Comparison of ENCODE assay signal across 17 cellular contexts in the genomic region with DNA sequence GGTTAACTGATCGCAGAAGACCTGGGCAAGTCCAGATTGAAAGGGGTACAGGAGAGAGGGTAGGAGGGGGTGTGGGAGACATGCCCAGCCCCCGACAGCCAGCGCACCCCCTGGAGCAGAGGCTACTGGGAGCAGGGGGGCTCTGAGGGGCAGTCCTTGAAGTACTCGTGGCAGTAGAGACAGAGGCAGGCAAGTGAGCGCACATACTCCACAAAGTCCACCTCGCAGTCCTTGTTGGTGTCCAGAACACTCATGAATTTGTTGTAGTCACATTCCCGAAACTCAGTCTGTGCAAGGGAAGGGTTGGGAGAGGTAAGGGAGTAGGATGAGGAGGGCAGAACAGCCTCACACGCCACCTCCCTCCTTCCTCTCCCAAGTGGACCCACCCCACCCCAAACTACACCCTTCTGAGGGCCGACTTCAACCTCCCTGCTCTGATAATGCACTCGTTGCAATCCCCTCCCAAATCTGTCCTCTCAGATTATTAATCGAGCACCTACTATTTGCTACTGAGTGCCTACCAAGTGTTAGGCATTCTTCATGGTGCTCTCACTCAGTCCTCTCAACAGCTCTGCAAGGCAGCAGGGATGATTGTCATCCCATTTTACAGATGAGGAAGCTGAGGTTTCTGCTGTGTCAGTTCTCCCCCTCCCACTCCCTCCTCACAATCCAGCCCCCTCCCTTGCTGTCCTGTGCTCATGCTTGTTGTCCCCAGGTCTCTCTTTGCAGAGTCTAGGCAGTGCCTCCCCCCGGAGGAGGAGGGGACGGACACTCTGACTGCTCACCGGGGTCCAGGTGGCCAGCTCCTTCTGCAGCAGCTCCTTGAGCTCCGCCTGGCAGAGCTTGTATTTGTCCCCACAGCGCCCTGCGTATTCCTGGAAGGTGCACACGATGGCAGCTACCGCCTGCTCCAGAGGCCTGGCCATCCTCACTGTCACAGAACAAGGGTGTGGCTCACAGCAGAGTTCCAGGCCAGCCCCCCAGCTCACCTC. TPM values are rescaled to one million over a fixed set of nuclear protein-coding genes. Genes with fewer than 3 reads are reported as not detected.
DNase-seq lines count a peak whose midpoint lies in the region; ATAC-seq, FAIRE-seq and TF ChIP-seq lines count a peak whose summit lies in the region.
"Had no signal": no experiment of that assay in that cellular context is flagged by ENCODE, and none has a peak within 500 bp of the region (broad histone marks: within the 10 kb centered on the region; RNA-seq: fewer than 3 reads in every experiment).

No MANE protein-coding gene starts in this region.

- peak overlapping the region in 1 of 2 experiments; percentile 82; a peak in 3 of 4 replicates for H3K9ac ChIP-seq in K562 (ENCODE audit: insufficient read depth in 1 of 2, low read depth in 2 of 2, low read length in 2 of 2)

- ATAC-seq in activated naive CD8-positive, alpha-beta T cell treated with anti-CD3 and anti-CD28 coated beads, Interleukin-2, amount 10 ng/mL, durations not matched to agents 7 days and 5 days (ENCODE audit: low read depth) = no peak
- ATAC-seq in K562 = 0 out of 3 replicates have a peak, but pooled peaks have one; percentile 4
- ATAC-seq in naive thymus-derived CD4-positive, alpha-beta T cell = no peak
- no peak for ATAC-seq in HG03280 (IDR thresholded peaks at IDR 0.05; ENCODE audit: unreplicated experiment)
- ATAC-seq: left colon, WTC11 had no signal

- 62% methylated on average over 19 of the region's 19 CpGs for WGBS in K562 (ENCODE audit: insufficient coverage, low coverage, missing lambda C conversion rate)

- no TSS peak for BruUV-seq in K562 (replicated peaks; lab: Mats Ljungman, UMichigan)

- no peak overlapping the region for H3K4me2 ChIP-seq in K562 (ENCODE audit: insufficient read depth, low read length)

- no peaks in the 10 kb centered on the region for H3K9me1 ChIP-seq in K562 (ENCODE audit: control insufficient read depth, insufficient read depth, low read length)

- peak overlapping the region; percentile 34 for H2AFZ ChIP-seq in K562 (ENCODE audit: low read depth, low read length)

- H3K36me3 ChIP-seq in K562 (ENCODE audit: control insufficient read depth, insufficient read depth, low read length) (no peaks in the 10 kb centered on the region), vagina (peaks cover 0 to 7% of the 10 kb centered on the region in 2 donors)
- peaks cover 0 to 15% (median 11%) of the 10 kb centered on the region in 3 experiments for H3K36me3 ChIP-seq in naive thymus-derived CD4-positive, alpha-beta T cell (ENCODE audit: control insufficient read depth in 2 of 3, insufficient read depth in 3 of 3, low read length in 3 of 3)
- H3K36me3 ChIP-seq: ovary, Peyer's patch, stomach had no signal

- POLR2A ChIA-PET in activated naive CD8-positive, alpha-beta T cell treated with anti-CD3 and anti-CD28 coated beads, Interleukin-2, amount 10 ng/mL, durations not matched to agents 7 days and 5 days (lab: Charles Lee) = interaction anchor here (0.6 to 4.6 kb wide), 2 partner anchors 13 kb away, joined by 6 to 140 read pairs; partner anchors contain the start of gene S100A6
- POLR2A ChIA-PET in K562 (lab: Yijun Ruan, JAX) = interaction anchor here (0.7 kb wide), 1 partner anchor 919 kb away, joined by 3 read pairs; no protein-coding TSS in a partner anchor
- POLR2A ChIA-PET in naive thymus-derived CD4-positive, alpha-beta T cell (lab: Charles Lee) = interaction anchor here (0.6 to 9.5 kb wide), 4 partner anchors 13 to 236 kb away, joined by 3 to 268 read pairs (median 3); partner anchors contain the start of gene S100A6

- no peak for TF ChIP-seq EP300 in K562 (IDR thresholded peaks at IDR 0.05; ENCODE audit: low read length)

- H3K4me1 ChIP-seq in K562 (replicated peaks in 1 of 2; ENCODE audit: control insufficient read depth in 2 of 2, insufficient read depth in 2 of 2, low read length in 2 of 2) = peaks cover 57 to 67% of the 10 kb centered on the region in 2 experiments
- peaks cover 28 to 44% of the 10 kb centered on the region in 2 donors for H3K4me1 ChIP-seq in naive thymus-derived CD4-positive, alpha-beta T cell (ENCODE audit: control insufficient read depth in 2 of 2, insufficient read depth in 2 of 2, low read length in 2 of 2)
- H3K4me1 ChIP-seq in vagina = peaks cover 86% of the 10 kb centered on the region

- intact Hi-C loops in K562 (cut with micrococcal nuclease) (no loop called here), vagina (cut with DNase I) (loop anchor here (2.0 kb wide), 1 partner anchor 15 kb away; no protein-coding TSS in a partner anchor)
- intact Hi-C loops in naive thymus-derived CD4-positive, alpha-beta T cell (cut with micrococcal nuclease) = loop anchor here (2.0 to 5.0 kb wide), 3 partner anchors 15 to 179 kb away; partner anchors contain the start of gene INTS3 (in 1 of the 2)

- H3K4me3 ChIP-seq in K562 (no peak overlapping the region), vagina (peak overlapping the region in 1 of 2 donors; percentile 61)
- no peak overlapping the region for H3K4me3 ChIP-seq in naive thymus-derived CD4-positive, alpha-beta T cell (ENCODE audit: low read length)
- H3K4me3 ChIP-seq: ovary, Peyer's patch, stomach had no signal

- no peaks in the 10 kb centered on the region for H3K79me2 ChIP-seq in K562 (ENCODE audit: control insufficient read depth, insufficient read depth, low read length)

- no peaks in the 10 kb centered on the region for H3K9me3 Mint-ChIP-seq in activated naive CD8-positive, alpha-beta T cell treated with anti-CD3 and anti-CD28 coated beads, Interleukin-2, amount 10 ng/mL, durations not matched to agents 7 days and 5 days
- peaks cover 2% of the 10 kb centered on the region for H3K9me3 Mint-ChIP-seq in activated naive CD8-positive, alpha-beta T cell treated with anti-CD3 and anti-CD28 coated beads for 36 hours
- H3K9me3 Mint-ChIP-seq in naive thymus-derived CD4-positive, alpha-beta T cell = no peaks in the 10 kb centered on the region
- H3K9me3 Mint-ChIP-seq: IgD-negative memory B cell, WTC11 had no signal

- H3K27me3 ChIP-seq in K562 (ENCODE audit: control insufficient read depth in 2 of 2, insufficient read depth in 2 of 2, low read length in 2 of 2) (no peaks in the 10 kb centered on the region), vagina (no peaks in the 10 kb centered on the region)
- no peaks in the 10 kb centered on the region for H3K27me3 ChIP-seq in naive thymus-derived CD4-positive, alpha-beta T cell (ENCODE audit: control insufficient read depth in 2 of 2, insufficient read depth in 2 of 2, low read length in 2 of 2)
- H3K27me3 ChIP-seq: ovary, Peyer's patch, stomach had no signal

- H3K36me3 Mint-ChIP-seq in activated naive CD8-positive, alpha-beta T cell treated with anti-CD3 and anti-CD28 coated beads, Interleukin-2, amount 10 ng/mL, durations not matched to agents 7 days and 5 days = peaks cover 13% of the 10 kb centered on the region
- H3K36me3 Mint-ChIP-seq in activated naive CD8-positive, alpha-beta T cell treated with anti-CD3 and anti-CD28 coated beads for 36 hours = peaks cover 19% of the 10 kb centered on the region
- H3K36me3 Mint-ChIP-seq in naive thymus-derived CD4-positive, alpha-beta T cell = peaks cover 8 to 23% (median 13%) of the 10 kb centered on the region in 5 donors
- H3K36me3 Mint-ChIP-seq: WTC11 had no signal

- TF ChIP-seq RAD21 in K562 (CRISPR knock-in tag; conservative IDR thresholded peaks at IDR 0.05 in 1 of 2, IDR thresholded peaks at IDR 0.05 in 1 of 2) = no peak

- no peak overlapping the region for H3K27ac ChIP-seq in K562 (ENCODE audit: extremely low read depth, low read depth, low read length)
- H3K27ac ChIP-seq in naive thymus-derived CD4-positive, alpha-beta T cell (ENCODE audit: low read depth, low read length) = no peak overlapping the region
- H3K27ac ChIP-seq in vagina = peak overlapping the region; percentile 99
- H3K27ac ChIP-seq: ovary had no signal

- H4K20me1 ChIP-seq in K562 (replicated peaks; ENCODE audit: control insufficient read depth, insufficient read depth, low read length) = no peaks in the 10 kb centered on the region

- no peak for FAIRE-seq in K562 (lab: Jason Lieb, UNC)

- CTCF ChIA-PET in K562 (lab: Yijun Ruan, JAX; ENCODE audit: low intra/inter-chr PET ratio) = no interaction called here
- CTCF ChIA-PET in naive thymus-derived CD4-positive, alpha-beta T cell (lab: Charles Lee) = interaction anchor here (0.6 to 4.9 kb wide), 4 partner anchors 8 to 14 kb away, joined by 3 to 97 read pairs (median 4); partner anchors contain the start of gene S100A6

- H3K27me3 Mint-ChIP-seq in activated naive CD8-positive, alpha-beta T cell treated with anti-CD3 and anti-CD28 coated beads, Interleukin-2, amount 10 ng/mL, durations not matched to agents 7 days and 5 days = no peaks in the 10 kb centered on the region
- no peaks in the 10 kb centered on the region for H3K27me3 Mint-ChIP-seq in activated naive CD8-positive, alpha-beta T cell treated with anti-CD3 and anti-CD28 coated beads for 36 hours
- H3K27me3 Mint-ChIP-seq in naive thymus-derived CD4-positive, alpha-beta T cell = no peaks in the 10 kb centered on the region

- in situ Hi-C loops in K562 (cut with MboI) = no loop called here

- peak overlapping the region; percentile 50 for H3K27ac Mint-ChIP-seq in activated naive CD8-positive, alpha-beta T cell treated with anti-CD3 and anti-CD28 coated beads, Interleukin-2, amount 10 ng/mL, durations not matched to agents 7 days and 5 days
- H3K27ac Mint-ChIP-seq in activated naive CD8-positive, alpha-beta T cell treated with anti-CD3 and anti-CD28 coated beads for 36 hours = no peak overlapping the region
- H3K27ac Mint-ChIP-seq in naive thymus-derived CD4-positive, alpha-beta T cell = peak overlapping the region in 8 of 9 donors; percentile 32 to 76 (median 60)
- H3K27ac Mint-ChIP-seq: WTC11 had no signal

- peaks cover 39% of the 10 kb centered on the region for H3K4me1 Mint-ChIP-seq in activated naive CD8-positive, alpha-beta T cell treated with anti-CD3 and anti-CD28 coated beads, Interleukin-2, amount 10 ng/mL, durations not matched to agents 7 days and 5 days
- peaks cover 44% of the 10 kb centered on the region for H3K4me1 Mint-ChIP-seq in activated naive CD8-positive, alpha-beta T cell treated with anti-CD3 and anti-CD28 coated beads for 36 hours
- peaks cover 41 to 62% (median 54%) of the 10 kb centered on the region in 7 donors for H3K4me1 Mint-ChIP-seq in naive thymus-derived CD4-positive, alpha-beta T cell

- H3K4me3 Mint-ChIP-seq in activated naive CD8-positive, alpha-beta T cell treated with anti-CD3 and anti-CD28 coated beads, Interleukin-2, amount 10 ng/mL, durations not matched to agents 7 days and 5 days = no peak overlapping the region
- no peak overlapping the region for H3K4me3 Mint-ChIP-seq in activated naive CD8-positive, alpha-beta T cell treated with anti-CD3 and anti-CD28 coated beads for 36 hours
- peak overlapping the region in 1 of 10 donors; percentile 45 for H3K4me3 Mint-ChIP-seq in naive thymus-derived CD4-positive, alpha-beta T cell
- H3K4me3 Mint-ChIP-seq: WTC11 had no signal

- H3K9me3 ChIP-seq in K562 (replicated peaks; ENCODE audit: control insufficient read depth, insufficient read depth, low read depth, low read length) (no peaks in the 10 kb centered on the region), vagina (no peaks in the 10 kb centered on the region)
- no peaks in the 10 kb centered on the region for H3K9me3 ChIP-seq in naive thymus-derived CD4-positive, alpha-beta T cell (ENCODE audit: control insufficient read depth in 2 of 3, low read length in 3 of 3)
- H3K9me3 ChIP-seq: ovary, Peyer's patch, stomach had no signal

- TF ChIP-seq POLR2A in K562 (conservative IDR thresholded peaks at IDR 0.05) (no peak), vagina (IDR thresholded peaks at IDR 0.05) (no peak)

- TF ChIP-seq CTCF in K562 (IDR thresholded peaks at IDR 0.05 in 2 of 3, conservative IDR thresholded peaks at IDR 0.05 in 1 of 3; ENCODE audit: insufficient read depth in 2 of 3, low read depth in 1 of 3, low read length in 3 of 3) (no peak), vagina (IDR thresholded peaks at IDR 0.05) (no peak)

- peak; percentile 10 for DNase-seq in activated naive CD8-positive, alpha-beta T cell treated with anti-CD3 and anti-CD28 coated beads, Interleukin-2, amount 10 ng/mL, durations not matched to agents 7 days and 5 days
- no peak for DNase-seq in activated naive CD8-positive, alpha-beta T cell treated with anti-CD3 and anti-CD28 coated beads for 36 hours
- no peak for DNase-seq in K562 (ENCODE audit: extremely low read depth in 1 of 4, low spot score in 3 of 4)
- no peak for DNase-seq in naive thymus-derived CD4-positive, alpha-beta T cell
- peak in 1 of 2 donors; percentile 87 for DNase-seq in vagina (ENCODE audit: extremely low spot score in 2 of 2)
- DNase-seq in T1000 (lab: John Stamatoyannopoulos, UW) = no peak
- DNase-seq in OCI-M1 (lab: John Stamatoyannopoulos, UW) = no peak
- DNase-seq: AML-193; GF-D8; stimulated activated CD4-positive, alpha-beta T cell treated with anti-CD3 and anti-CD28 coated beads, Interleukin-4, amount 100 ng/mL, for 4 hours; stomach had no signal

RNA-seq across cellular contexts. Expression of gene S100A3, which starts 1.2 kb away (rescaled TPM):
- total RNA-seq in activated naive CD8-positive, alpha-beta T cell treated with anti-CD3 and anti-CD28 coated beads, Interleukin-2, amount 10 ng/mL, durations not matched to agents 7 days and 5 days = not detected
- not detected for total RNA-seq in activated naive CD8-positive, alpha-beta T cell treated with anti-CD3 and anti-CD28 coated beads for 36 hours
- total RNA-seq in K562 (2011; cell fraction: chromatin; rRNA removed; ENCODE audit: low replicate concordance) = not detected in 2 replicates
- total RNA-seq in K562 (2011; cell fraction: nucleolus; rRNA removed) = not detected in 2 replicates
- total RNA-seq in K562 (2011; cell fraction: nucleoplasm; rRNA removed) = not detected in 2 replicates
- not detected in 2 replicates for total RNA-seq in K562 (2014; rRNA removed)
- not detected in 2 replicates for total RNA-seq in K562 (2014; rRNA removed; fragmentation: Illumina TruSeq; extraction: Trizol)
- total RNA-seq in K562 (2015; rRNA removed; fragmentation: Illumina TruSeq; extraction: Trizol) = 0.18 and 0.34 TPM in 2 replicates
- 0.34 TPM in 1 of 2 replicates, not detected in the other for total RNA-seq in K562 (2021)
- polyA plus RNA-seq in K562 (2011; rRNA removed) = 0.56 TPM in 1 of 2 replicates, not detected in the other
- 1.4 TPM in 1 of 2 replicates, not detected in the other for polyA plus RNA-seq in K562 (2011; cell fraction: cytosol; rRNA removed)
- polyA plus RNA-seq in K562 (2011; cell fraction: nucleus; rRNA removed) = 0.37 TPM in 1 of 2 replicates, not detected in the other
- polyA plus RNA-seq in K562 (2012) = 0.26 TPM in 1 of 2 replicates, not detected in the other
- 0.16 TPM in 1 of 2 replicates, not detected in the other for polyA plus RNA-seq in K562 (2014; fragmentation: Illumina TruSeq; extraction: Trizol)
- under 1 TPM in 1 of 2 experiments, not detected in 1; 0.08 TPM for polyA plus RNA-seq in K562 (2014; fragmentation: Nextera tagmentation; extraction: Ambion mirVana)
- 0.26 and 1.7 TPM in 2 replicates for polyA plus RNA-seq in K562 (2014; rRNA removed)
- polyA minus RNA-seq in K562 (2011; rRNA and poly(A)+ RNA removed) = not detected in 2 replicates
- not detected in 2 replicates for polyA minus RNA-seq in K562 (2011; cell fraction: cytosol; rRNA and poly(A)+ RNA removed)
- polyA minus RNA-seq in K562 (2011; cell fraction: nucleus; rRNA and poly(A)+ RNA removed) = not detected in 2 replicates
- total RNA-seq in naive thymus-derived CD4-positive, alpha-beta T cell = not detected
- not detected for polyA plus RNA-seq in naive thymus-derived CD4-positive, alpha-beta T cell
- total RNA-seq in vagina = 9.6 TPM
- total RNA-seq: left colon, Peyer's patch, stomach had no signal
- polyA plus RNA-seq: IgD-negative memory B cell had no signal

RNA-seq across cellular contexts. Expression of gene S100A4, which starts 2.2 kb away (rescaled TPM):
- total RNA-seq in activated naive CD8-positive, alpha-beta T cell treated with anti-CD3 and anti-CD28 coated beads, Interleukin-2, amount 10 ng/mL, durations not matched to agents 7 days and 5 days = 100 to 1,000 TPM; 385 to 394 TPM
- 10 to 100 TPM; 44.7 to 44.9 TPM for total RNA-seq in activated naive CD8-positive, alpha-beta T cell treated with anti-CD3 and anti-CD28 coated beads for 36 hours
- total RNA-seq in K562 (2011; cell fraction: chromatin; rRNA removed; ENCODE audit: low replicate concordance) = 1.0 TPM in 1 of 2 replicates, not detected in the other
- 0.67 and 1.4 TPM in 2 replicates for total RNA-seq in K562 (2011; cell fraction: nucleolus; rRNA removed)
- total RNA-seq in K562 (2011; cell fraction: nucleoplasm; rRNA removed) = 0.66 TPM in 1 of 2 replicates, not detected in the other
- 3.7 and 5.2 TPM in 2 replicates for total RNA-seq in K562 (2014; rRNA removed)
- 9.5 and 11.3 TPM in 2 replicates for total RNA-seq in K562 (2014; rRNA removed; fragmentation: Illumina TruSeq; extraction: Trizol)
- total RNA-seq in K562 (2015; rRNA removed; fragmentation: Illumina TruSeq; extraction: Trizol) = 11.2 and 11.3 TPM in 2 replicates
- 5.5 and 8.1 TPM in 2 replicates for total RNA-seq in K562 (2021)
- polyA plus RNA-seq in K562 (2011; rRNA removed) = 13.9 and 14.8 TPM in 2 replicates
- polyA plus RNA-seq in K562 (2011; cell fraction: cytosol; rRNA removed) = 12.8 and 19.3 TPM in 2 replicates
- polyA plus RNA-seq in K562 (2011; cell fraction: nucleus; rRNA removed) = 5.9 and 6.8 TPM in 2 replicates
- 5.1 and 17.9 TPM in 2 replicates for polyA plus RNA-seq in K562 (2012)
- polyA plus RNA-seq in K562 (2014; fragmentation: Illumina TruSeq; extraction: Trizol) = 5.6 and 6.9 TPM in 2 replicates
- polyA plus RNA-seq in K562 (2014; fragmentation: Nextera tagmentation; extraction: Ambion mirVana) = 10 to 100 TPM; 20.1 TPM
- polyA plus RNA-seq in K562 (2014; rRNA removed) = 7.2 and 11.3 TPM in 2 replicates
- 3.0 and 4.5 TPM in 2 replicates for polyA minus RNA-seq in K562 (2011; rRNA and poly(A)+ RNA removed)
- polyA minus RNA-seq in K562 (2011; cell fraction: cytosol; rRNA and poly(A)+ RNA removed) = 4.6 and 6.6 TPM in 2 replicates
- 2.1 and 2.8 TPM in 2 replicates for polyA minus RNA-seq in K562 (2011; cell fraction: nucleus; rRNA and poly(A)+ RNA removed)
- total RNA-seq in naive thymus-derived CD4-positive, alpha-beta T cell = 100 to 1,000 TPM in 3 of 5 experiments, 10 to 100 TPM in 2; 54.0 to 766 (median 204) TPM
- polyA plus RNA-seq in naive thymus-derived CD4-positive, alpha-beta T cell = 100 to 1,000 TPM; 259 to 359 TPM
- 375 TPM for total RNA-seq in vagina

RNA-seq across cellular contexts. Expression of gene S100A5, which starts 7.1 kb away (rescaled TPM):
- 1 to 10 TPM; 2.2 to 2.7 TPM for total RNA-seq in activated naive CD8-positive, alpha-beta T cell treated with anti-CD3 and anti-CD28 coated beads, Interleukin-2, amount 10 ng/mL, durations not matched to agents 7 days and 5 days
- total RNA-seq in activated naive CD8-positive, alpha-beta T cell treated with anti-CD3 and anti-CD28 coated beads for 36 hours = 1 to 10 TPM; 1.2 to 1.6 TPM
- total RNA-seq in K562 (2011; cell fraction: chromatin; rRNA removed; ENCODE audit: low replicate concordance) = not detected in 2 replicates
- total RNA-seq in K562 (2011; cell fraction: nucleolus; rRNA removed) = not detected in 2 replicates
- total RNA-seq in K562 (2011; cell fraction: nucleoplasm; rRNA removed) = not detected in 2 replicates
- 0.37 TPM in 1 of 2 replicates, not detected in the other for total RNA-seq in K562 (2014; rRNA removed)
- total RNA-seq in K562 (2014; rRNA removed; fragmentation: Illumina TruSeq; extraction: Trizol) = not detected in 2 replicates
- not detected in 2 replicates for total RNA-seq in K562 (2015; rRNA removed; fragmentation: Illumina TruSeq; extraction: Trizol)
- not detected in 2 replicates for total RNA-seq in K562 (2021)
- polyA plus RNA-seq in K562 (2011; rRNA removed) = 0.45 and 0.60 TPM in 2 replicates
- polyA plus RNA-seq in K562 (2011; cell fraction: cytosol; rRNA removed) = 0.42 and 0.83 TPM in 2 replicates
- 0.36 TPM in 1 of 2 replicates, not detected in the other for polyA plus RNA-seq in K562 (2011; cell fraction: nucleus; rRNA removed)
- 1.2 and 1.4 TPM in 2 replicates for polyA plus RNA-seq in K562 (2012)
- polyA plus RNA-seq in K562 (2014; fragmentation: Illumina TruSeq; extraction: Trizol) = 0.28 and 0.56 TPM in 2 replicates
- polyA plus RNA-seq in K562 (2014; fragmentation: Nextera tagmentation; extraction: Ambion mirVana) = 1 to 10 TPM in 1 of 2 experiments, under 1 TPM in 1; 0.67 to 1.4 TPM
- not detected in 2 replicates for polyA plus RNA-seq in K562 (2014; rRNA removed)
- polyA minus RNA-seq in K562 (2011; rRNA and poly(A)+ RNA removed) = 0.95 TPM in 1 of 2 replicates, not detected in the other
- polyA minus RNA-seq in K562 (2011; cell fraction: cytosol; rRNA and poly(A)+ RNA removed) = not detected in 2 replicates
- polyA minus RNA-seq in K562 (2011; cell fraction: nucleus; rRNA and poly(A)+ RNA removed) = not detected in 2 replicates
- 1 to 10 TPM in 2 of 5 experiments, under 1 TPM in 1, not detected in 2; 0.78 to 2.0 (median 1.2) TPM for total RNA-seq in naive thymus-derived CD4-positive, alpha-beta T cell
- polyA plus RNA-seq in naive thymus-derived CD4-positive, alpha-beta T cell = 1 to 10 TPM in 1 of 2 donors, under 1 TPM in 1; 0.91 to 1.5 TPM
- total RNA-seq in vagina = not detected
- total RNA-seq: left colon, ovary, Peyer's patch, stomach, WTC11 had no signal
- polyA plus RNA-seq: ovary, stomach had no signal

RNA-seq across cellular contexts. Expression of gene S100A6, which starts 12.1 kb away (rescaled TPM):
- 100 to 1,000 TPM; 365 to 373 TPM for total RNA-seq in activated naive CD8-positive, alpha-beta T cell treated with anti-CD3 and anti-CD28 coated beads, Interleukin-2, amount 10 ng/mL, durations not matched to agents 7 days and 5 days
- 100 to 1,000 TPM; 144 to 155 TPM for total RNA-seq in activated naive CD8-positive, alpha-beta T cell treated with anti-CD3 and anti-CD28 coated beads for 36 hours
- 3.2 TPM in 1 of 2 replicates, not detected in the other for total RNA-seq in K562 (2011; cell fraction: chromatin; rRNA removed; ENCODE audit: low replicate concordance)
- 3.8 and 6.2 TPM in 2 replicates for total RNA-seq in K562 (2011; cell fraction: nucleolus; rRNA removed)
- 1.9 and 3.0 TPM in 2 replicates for total RNA-seq in K562 (2011; cell fraction: nucleoplasm; rRNA removed)
- total RNA-seq in K562 (2014; rRNA removed) (14.7 and 19.1 TPM in 2 replicates), K562 (2014; rRNA removed; fragmentation: Illumina TruSeq; extraction: Trizol) (16.3 and 23.2 TPM in 2 replicates), K562 (2015; rRNA removed; fragmentation: Illumina TruSeq; extraction: Trizol) (32.5 and 36.4 TPM in 2 replicates), K562 (2021) (23.2 and 26.3 TPM in 2 replicates), vagina (562 TPM)
- polyA plus RNA-seq in K562 (2011; rRNA removed) (1.3 and 16.7 TPM in 2 replicates), K562 (2014; fragmentation: Illumina TruSeq; extraction: Trizol) (9.8 and 12.9 TPM in 2 replicates), K562 (2014; fragmentation: Nextera tagmentation; extraction: Ambion mirVana) (10 to 100 TPM; 59.5 to 66.5 TPM), K562 (2014; rRNA removed) (26.5 and 30.1 TPM in 2 replicates)
- polyA plus RNA-seq in K562 (2011; cell fraction: cytosol; rRNA removed) = 2.0 and 24.3 TPM in 2 replicates
- polyA plus RNA-seq in K562 (2011; cell fraction: nucleus; rRNA removed) = 0.73 and 6.6 TPM in 2 replicates
- 37.2 and 68.1 TPM in 2 replicates for polyA plus RNA-seq in K562 (2012)
- polyA minus RNA-seq in K562 (2011; rRNA and poly(A)+ RNA removed) = 4.1 TPM in 1 of 2 replicates, not detected in the other
- polyA minus RNA-seq in K562 (2011; cell fraction: cytosol; rRNA and poly(A)+ RNA removed) = 15.9 and 30.5 TPM in 2 replicates
- polyA minus RNA-seq in K562 (2011; cell fraction: nucleus; rRNA and poly(A)+ RNA removed) = 4.4 and 6.5 TPM in 2 replicates
- 100 to 1,000 TPM; 178 to 433 (median 201) TPM for total RNA-seq in naive thymus-derived CD4-positive, alpha-beta T cell
- 100 to 1,000 TPM; 424 to 568 TPM for polyA plus RNA-seq in naive thymus-derived CD4-positive, alpha-beta T cell

RNA-seq across cellular contexts. Expression of gene S100A2, which starts 17.8 kb away (rescaled TPM):
- total RNA-seq in activated naive CD8-positive, alpha-beta T cell treated with anti-CD3 and anti-CD28 coated beads, Interleukin-2, amount 10 ng/mL, durations not matched to agents 7 days and 5 days = not detected
- under 1 TPM in 1 of 2 experiments, not detected in 1; 0.60 TPM for total RNA-seq in activated naive CD8-positive, alpha-beta T cell treated with anti-CD3 and anti-CD28 coated beads for 36 hours
- total RNA-seq in K562 (2011; cell fraction: chromatin; rRNA removed; ENCODE audit: low replicate concordance) = not detected in 2 replicates
- not detected in 2 replicates for total RNA-seq in K562 (2011; cell fraction: nucleolus; rRNA removed)
- total RNA-seq in K562 (2011; cell fraction: nucleoplasm; rRNA removed) = not detected in 2 replicates
- total RNA-seq in K562 (2014; rRNA removed) (not detected in 2 replicates), K562 (2014; rRNA removed; fragmentation: Illumina TruSeq; extraction: Trizol) (not detected in 2 replicates), K562 (2015; rRNA removed; fragmentation: Illumina TruSeq; extraction: Trizol) (0.49 TPM in 1 of 2 replicates, not detected in the other), K562 (2021) (0.40 and 1.3 TPM in 2 replicates), vagina (470 TPM)
- polyA plus RNA-seq in K562 (2011; rRNA removed) (0.65 TPM in 1 of 2 replicates, not detected in the other), K562 (2014; fragmentation: Illumina TruSeq; extraction: Trizol) (0.86 TPM in 1 of 2 replicates, not detected in the other), K562 (2014; fragmentation: Nextera tagmentation; extraction: Ambion mirVana) (under 1 TPM; 0.28 to 0.46 TPM), K562 (2014; rRNA removed) (0.38 and 0.44 TPM in 2 replicates)
- 0.34 TPM in 1 of 2 replicates, not detected in the other for polyA plus RNA-seq in K562 (2011; cell fraction: cytosol; rRNA removed)
- 0.28 TPM in 1 of 2 replicates, not detected in the other for polyA plus RNA-seq in K562 (2011; cell fraction: nucleus; rRNA removed)
- polyA plus RNA-seq in K562 (2012) = 0.22 and 0.23 TPM in 2 replicates
- polyA minus RNA-seq in K562 (2011; rRNA and poly(A)+ RNA removed) = not detected in 2 replicates
- polyA minus RNA-seq in K562 (2011; cell fraction: cytosol; rRNA and poly(A)+ RNA removed) = not detected in 2 replicates
- not detected in 2 replicates for polyA minus RNA-seq in K562 (2011; cell fraction: nucleus; rRNA and poly(A)+ RNA removed)
- 1 to 10 TPM in 1 of 5 experiments, not detected in 4; 1.1 TPM for total RNA-seq in naive thymus-derived CD4-positive, alpha-beta T cell
- not detected for polyA plus RNA-seq in naive thymus-derived CD4-positive, alpha-beta T cell
- total RNA-seq: Peyer's patch had no signal
- polyA plus RNA-seq: IgD-negative memory B cell had no signal
